ENCODE assay signal across 1 cellular context in the genomic region with DNA sequence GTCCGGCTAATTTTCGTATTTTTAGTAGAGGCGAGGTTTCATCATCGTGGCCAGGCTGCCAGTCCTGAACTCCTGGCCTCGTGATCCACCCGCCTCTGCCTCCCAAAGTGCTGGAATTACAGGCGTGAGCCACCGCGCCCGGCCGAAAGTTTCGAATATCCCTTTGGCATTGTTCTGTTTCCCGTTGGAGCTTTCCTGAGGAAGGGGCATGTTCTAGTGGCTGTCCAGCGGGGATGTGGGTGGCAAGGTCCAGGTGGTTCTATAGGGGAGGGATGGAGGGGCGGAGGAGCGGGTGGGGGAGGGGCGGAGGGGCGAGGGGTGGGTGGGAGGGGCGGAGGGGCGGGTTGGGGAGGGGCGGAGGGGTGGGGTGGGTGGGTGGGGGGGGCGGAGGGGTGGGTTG.
TF ChIP-seq lines count a peak whose summit lies in the region.

No MANE protein-coding gene starts in this region.

TF ChIP-seq in HCT116, 20 proteins besides CTCF, POLR2A, EP300 and RAD21:
- no peak for TF ChIP-seq FOSL1 (IDR thresholded peaks at IDR 0.05; ENCODE audit: low read depth)
- no peak for TF ChIP-seq ZFX (IDR thresholded peaks at IDR 0.05)
- TF ChIP-seq REST (IDR thresholded peaks at IDR 0.05; ENCODE audit: low read depth), result no peak
- TF ChIP-seq JUND (IDR thresholded peaks at IDR 0.05), result no peak
- TF ChIP-seq TCF7L2 (IDR thresholded peaks at IDR 0.05; ENCODE audit: borderline replicate concordance, extremely low read depth, insufficient read depth, insufficient read length), result no peak
- no peak for TF ChIP-seq CBX3 (IDR thresholded peaks at IDR 0.05; ENCODE audit: low read depth)
- no peak for TF ChIP-seq SRF (IDR thresholded peaks at IDR 0.05; ENCODE audit: low read depth)
- TF ChIP-seq EGR1 (IDR thresholded peaks at IDR 0.05; ENCODE audit: low read depth), result no peak
- TF ChIP-seq EZH2phosphoT487 (IDR thresholded peaks at IDR 0.05; ENCODE audit: borderline replicate concordance), result no peak
- TF ChIP-seq ZNF274 (IDR thresholded peaks at IDR 0.05; ENCODE audit: low read depth, low read length), result no peak
TF ChIP-seq in HCT116: peak in this region for 0.
